In the genomic region with DNA sequence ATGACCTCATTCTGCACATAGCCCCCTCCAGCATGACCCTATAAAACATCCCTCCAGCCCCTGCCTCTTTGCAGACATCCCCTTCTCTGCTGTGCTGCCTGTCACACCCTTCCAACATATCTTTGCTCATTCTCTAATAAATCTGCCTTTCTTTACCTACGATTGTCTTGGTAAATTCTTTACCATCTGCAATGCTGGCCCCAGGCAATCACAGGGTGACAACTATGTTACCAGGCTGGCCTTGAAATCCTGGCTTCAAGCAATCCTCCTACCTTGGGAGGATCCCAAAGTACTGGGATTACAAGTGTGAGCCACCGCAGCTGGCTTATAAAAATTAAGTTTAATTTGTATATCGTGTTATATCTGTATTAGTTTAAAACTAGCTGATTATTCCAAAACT, we compare ENCODE assay signal across 12 cellular contexts.
"Had no signal": no experiment of that assay in that cellular context is flagged by ENCODE, and none has a peak within 500 bp of the region (broad histone marks: within the 10 kb centered on the region; RNA-seq: fewer than 3 reads in every experiment).

No MANE protein-coding gene starts in this region.

- H3K4me1 ChIP-seq: suprapubic skin, upper lobe of right lung had no signal

- H3K36me3 Mint-ChIP-seq: activated CD4-positive, alpha-beta memory T cell treated with anti-CD3 and anti-CD28 coated beads for 36 hours had no signal

- H3K9me3 Mint-ChIP-seq: activated CD4-positive, alpha-beta memory T cell treated with anti-CD3 and anti-CD28 coated beads for 36 hours; activated naive CD4-positive, alpha-beta T cell treated with anti-CD3 and anti-CD28 coated beads for 36 hours; activated T-helper 2 cell treated with anti-CD3 and anti-CD28 coated beads, Interferon-gamma antibody, Interleukin-2, Interleukin-4, amounts not matched to agents 10 μg/mL and 5 μg/mL and 100 μg/mL, durations not matched to agents 14 hours and 24 hours and 36 hours had no signal

- H3K36me3 ChIP-seq: suprapubic skin, upper lobe of right lung had no signal

- H3K27me3 ChIP-seq: suprapubic skin, upper lobe of right lung had no signal

- H3K27me3 Mint-ChIP-seq: activated CD4-positive, alpha-beta memory T cell treated with anti-CD3 and anti-CD28 coated beads for 36 hours; activated CD8-positive, alpha-beta memory T cell treated with anti-CD3 and anti-CD28 coated beads, Interleukin-2, amount 10 ng/mL, durations not matched to agents 7 days and 5 days had no signal

- H3K9me3 ChIP-seq: suprapubic skin, upper lobe of right lung had no signal

- H3K4me3 ChIP-seq: suprapubic skin, upper lobe of right lung had no signal

- H3K4me1 Mint-ChIP-seq: neural crest cell had no signal

- ATAC-seq: activated CD8-positive, alpha-beta memory T cell treated with anti-CD3 and anti-CD28 coated beads, Interleukin-2, amount 10 ng/mL, durations not matched to agents 7 days and 5 days; upper lobe of right lung had no signal

- H3K4me3 Mint-ChIP-seq: activated CD4-positive, alpha-beta memory T cell treated with anti-CD3 and anti-CD28 coated beads for 36 hours; activated CD8-positive, alpha-beta memory T cell treated with anti-CD3 and anti-CD28 coated beads, Interleukin-2, amount 10 ng/mL, durations not matched to agents 7 days and 5 days; activated naive CD4-positive, alpha-beta T cell treated with anti-CD3 and anti-CD28 coated beads for 36 hours; neural crest cell had no signal

- H3K27ac ChIP-seq: suprapubic skin had no signal

- DNase-seq: activated CD4-positive, alpha-beta memory T cell treated with anti-CD3 and anti-CD28 coated beads for 36 hours; activated CD8-positive, alpha-beta memory T cell treated with anti-CD3 and anti-CD28 coated beads, Interleukin-2, amount 10 ng/mL, durations not matched to agents 7 days and 5 days; activated naive CD4-positive, alpha-beta T cell treated with anti-CD3 and anti-CD28 coated beads for 36 hours; activated T-cell treated with anti-CD3 and anti-CD28 coated beads, Interleukin-2, amount 50 U/mL, for 1 hour; effector CD4-positive, alpha-beta T cell; foreskin fibroblast; stimulated activated naive CD4-positive, alpha-beta T cell treated with Interleukin-2 at 50 U/mL for 16 hours; T-helper 2 cell; upper lobe of right lung had no signal

- H3K27ac Mint-ChIP-seq: activated CD4-positive, alpha-beta memory T cell treated with anti-CD3 and anti-CD28 coated beads for 36 hours; activated CD8-positive, alpha-beta memory T cell treated with anti-CD3 and anti-CD28 coated beads, Interleukin-2, amount 10 ng/mL, durations not matched to agents 7 days and 5 days; activated naive CD4-positive, alpha-beta T cell treated with anti-CD3 and anti-CD28 coated beads for 36 hours; activated T-helper 2 cell treated with anti-CD3 and anti-CD28 coated beads, Interferon-gamma antibody, Interleukin-2, Interleukin-4, amounts not matched to agents 10 μg/mL and 5 μg/mL and 100 μg/mL, durations not matched to agents 14 hours and 24 hours and 36 hours had no signal
